ENCODE assay signal across 1 cellular context in the genomic region with DNA sequence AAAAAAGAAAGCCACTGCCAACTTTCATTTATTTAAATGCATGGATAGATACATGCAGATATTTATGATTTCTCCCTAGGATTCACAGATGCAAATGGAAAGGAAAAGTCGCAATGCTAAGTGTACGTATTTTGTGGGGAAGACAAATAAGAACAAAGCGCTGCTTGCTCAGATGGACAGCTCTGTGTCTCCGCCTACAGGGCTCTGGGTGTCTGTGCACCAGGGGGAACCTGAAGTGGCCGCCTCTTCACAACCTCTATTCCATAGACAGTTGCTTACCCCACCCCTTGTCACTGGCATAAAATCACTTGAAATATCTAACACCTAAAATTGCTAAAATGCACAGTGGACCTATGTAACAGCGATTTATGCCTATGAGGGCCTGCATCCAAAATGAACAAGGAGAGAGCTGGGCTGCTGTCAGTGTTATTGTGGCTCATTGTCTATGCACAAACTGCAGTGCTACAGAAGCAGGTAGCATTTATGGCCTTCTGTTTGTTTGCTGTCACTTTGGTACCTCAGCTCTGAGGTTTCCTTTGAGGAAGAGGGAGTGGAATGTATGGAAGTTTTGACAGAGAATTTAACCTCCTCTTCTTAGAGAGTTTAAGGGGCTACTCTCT.
TF ChIP-seq lines count a peak whose summit lies in the region.

No MANE protein-coding gene starts in this region.

TF ChIP-seq in K562, 482 proteins besides CTCF, POLR2A, EP300 and RAD21 (continued from another document):
- no peak for TF ChIP-seq EHMT2 (IDR thresholded peaks at IDR 0.05)
- TF ChIP-seq ZNF324 (CRISPR knock-in tag; IDR thresholded peaks at IDR 0.05) = no peak
- TF ChIP-seq PTRF (tag; IDR thresholded peaks at IDR 0.05) = no peak
- TF ChIP-seq, protein P1, sequence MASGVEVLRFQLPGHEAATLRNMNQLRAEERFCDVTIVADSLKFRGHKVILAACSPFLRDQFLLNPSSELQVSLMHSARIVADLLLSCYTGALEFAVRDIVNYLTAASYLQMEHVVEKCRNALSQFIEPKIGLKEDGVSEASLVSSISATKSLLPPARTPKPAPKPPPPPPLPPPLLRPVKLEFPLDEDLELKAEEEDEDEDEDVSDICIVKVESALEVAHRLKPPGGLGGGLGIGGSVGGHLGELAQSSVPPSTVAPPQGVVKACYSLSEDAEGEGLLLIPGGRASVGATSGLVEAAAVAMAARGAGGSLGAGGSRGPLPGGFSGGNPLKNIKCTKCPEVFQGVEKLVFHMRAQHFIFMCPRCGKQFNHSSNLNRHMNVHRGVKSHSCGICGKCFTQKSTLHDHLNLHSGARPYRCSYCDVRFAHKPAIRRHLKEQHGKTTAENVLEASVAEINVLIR (CRISPR knock-in tag; IDR thresholded peaks at IDR 0.05) = no peak
- no peak for TF ChIP-seq BDP1 (IDR thresholded peaks at IDR 0.05; ENCODE audit: insufficient read depth, insufficient read length)
- TF ChIP-seq BRCA1 (IDR thresholded peaks at IDR 0.05) = no peak
- no peak for TF ChIP-seq BRCA1 (CRISPR knock-in tag; IDR thresholded peaks at IDR 0.05)
- TF ChIP-seq ZNF561 (CRISPR knock-in tag; conservative IDR thresholded peaks at IDR 0.05) = no peak
- TF ChIP-seq ZBTB2 (IDR thresholded peaks at IDR 0.05) = no peak
- no peak for TF ChIP-seq ETS2 (tag; IDR thresholded peaks at IDR 0.05; ENCODE audit: borderline replicate concordance, poor library complexity, severe bottlenecking)
- TF ChIP-seq ZNF384 (IDR thresholded peaks at IDR 0.05; ENCODE audit: low read depth, low read length) = no peak
- TF ChIP-seq USF2 (CRISPR knock-in tag; IDR thresholded peaks at IDR 0.05) = no peak
- TF ChIP-seq, protein P2, sequence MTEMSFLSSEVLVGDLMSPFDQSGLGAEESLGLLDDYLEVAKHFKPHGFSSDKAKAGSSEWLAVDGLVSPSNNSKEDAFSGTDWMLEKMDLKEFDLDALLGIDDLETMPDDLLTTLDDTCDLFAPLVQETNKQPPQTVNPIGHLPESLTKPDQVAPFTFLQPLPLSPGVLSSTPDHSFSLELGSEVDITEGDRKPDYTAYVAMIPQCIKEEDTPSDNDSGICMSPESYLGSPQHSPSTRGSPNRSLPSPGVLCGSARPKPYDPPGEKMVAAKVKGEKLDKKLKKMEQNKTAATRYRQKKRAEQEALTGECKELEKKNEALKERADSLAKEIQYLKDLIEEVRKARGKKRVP (CRISPR knock-in tag; IDR thresholded peaks at IDR 0.05) = no peak
- TF ChIP-seq ZNF175 (CRISPR knock-in tag; IDR thresholded peaks at IDR 0.05; ENCODE audit: low read depth) = no peak
- peak; percentile 52; the same call in 1 of the 2 replicates for TF ChIP-seq SMC3 (conservative IDR thresholded peaks at IDR 0.05; ENCODE audit: insufficient read depth, low read depth, low read length)
- no peak for TF ChIP-seq FOXP4 (CRISPR knock-in tag; IDR thresholded peaks at IDR 0.05; ENCODE audit: borderline replicate concordance)
- TF ChIP-seq HNRNPLL (IDR thresholded peaks at IDR 0.05; ENCODE audit: low read depth, low read length, poor library complexity, severe bottlenecking) = peak; percentile 77
